In genomic region chr5:141516648-141517025, GRCh38 we compare ENCODE assay signal across 11 cellular contexts. TPM values are rescaled to one million over a fixed set of nuclear protein-coding genes. Genes with fewer than 3 reads are reported as not detected.
DNase-seq lines count a peak whose midpoint lies in the region; ATAC-seq and TF ChIP-seq lines count a peak whose summit lies in the region.
"Had no signal": no experiment of that assay in that cellular context is flagged by ENCODE, and none has a peak within 500 bp of the region (broad histone marks: within the 10 kb centered on the region; RNA-seq: fewer than 3 reads in every experiment).

No MANE protein-coding gene starts in this region.

- H3K4me3 ChIP-seq in IMR-90 (ENCODE audit: insufficient read depth, low read depth, low read length) (no peak overlapping the region), breast epithelium (no peak overlapping the region)
- H3K4me3 ChIP-seq in CD8-positive, alpha-beta T cell (ENCODE audit: low read depth, low read length), result no peak overlapping the region

- H3K27me3 Mint-ChIP-seq in CD8-positive, alpha-beta T cell (ENCODE audit: low read depth), result no peaks in the 10 kb centered on the region

- H3K36me3 Mint-ChIP-seq in CD8-positive, alpha-beta T cell, result peaks cover 77% of the 10 kb centered on the region

- H3K27me3 ChIP-seq in IMR-90 (ENCODE audit: control insufficient read depth, insufficient read depth, low read length) (no peaks in the 10 kb centered on the region), breast epithelium (no peaks in the 10 kb centered on the region)
- no peaks in the 10 kb centered on the region for H3K27me3 ChIP-seq in CD8-positive, alpha-beta T cell (ENCODE audit: insufficient read depth, low read length)

- no peak for TF ChIP-seq POLR2A in IMR-90 (IDR thresholded peaks at IDR 0.05; ENCODE audit: low read depth, low read length)
- TF ChIP-seq POLR2A in breast epithelium (IDR thresholded peaks at IDR 0.05), result no peak

- H4K8ac ChIP-seq in IMR-90 (ENCODE audit: low read depth in 2 of 2, low read length in 2 of 2), result peak overlapping the region in 1 of 2 experiments; percentile 20; a peak in 1 of 4 replicates

- H3K4ac ChIP-seq in IMR-90 (ENCODE audit: low read depth, low read length), result peak overlapping the region; percentile 60; the same call in 1 of the 2 replicates

- CTCF ChIA-PET in IMR-90 (lab: Yijun Ruan, JAX), result interaction anchor here (1.6 to 1.8 kb wide), 2 partner anchors 41 to 47 kb away, joined by 4 to 6 read pairs; partner anchors contain the start of gene PCDHGC3
- CTCF ChIA-PET in CD8-positive, alpha-beta T cell (lab: Charles Lee), result interaction anchor here (0.6 to 8.1 kb wide), 7 partner anchors 8 to 212 kb away, joined by 3 to 104 read pairs (median 4); partner anchors contain the start of gene PCDHGA10

- no peaks in the 10 kb centered on the region for H4K20me1 ChIP-seq in IMR-90 (ENCODE audit: insufficient read depth, low read length)

- H3K14ac ChIP-seq in IMR-90 (replicated peaks; ENCODE audit: low read depth, low read length), result 0 out of 2 replicates have a peak overlapping the region, but pooled peaks have one; percentile 30

- intact Hi-C loops in IMR-90 (cut with micrococcal nuclease) (no loop called here), breast epithelium (cut with DNase I; ENCODE audit: low total_unique reads) (no loop called here)
- intact Hi-C loops in CD8-positive, alpha-beta T cell (cut with DNase I, micrococcal nuclease), result no loop called here

- in situ Hi-C loops in IMR-90 (cut with MboI; ENCODE audit: low sequenced_read_pairs), result no loop called here

- H3K27ac ChIP-seq in IMR-90 (ENCODE audit: insufficient read depth, low read length) (peak overlapping the region; percentile 30; the same call in 1 of the 2 replicates), breast epithelium (peak overlapping the region; percentile 52 to 90)
- H3K27ac ChIP-seq in CD8-positive, alpha-beta T cell (ENCODE audit: low read depth, low read length), result no peak overlapping the region

- H2BK20ac ChIP-seq in IMR-90 (ENCODE audit: low read depth, low read length), result peak overlapping the region; percentile 13; the same call in 1 of the 2 replicates

- H3K23ac ChIP-seq in IMR-90 (ENCODE audit: low read depth, low read length), result peak overlapping the region; percentile 36; the same call in 1 of the 2 replicates

- H3K4me1 ChIP-seq in IMR-90 (ENCODE audit: control insufficient read depth, insufficient read depth, low read length) (peaks cover 60% of the 10 kb centered on the region), breast epithelium (peaks cover 7 to 15% of the 10 kb centered on the region in 2 donors)
- H3K4me1 ChIP-seq in CD8-positive, alpha-beta T cell (ENCODE audit: insufficient read depth, low read length), result peaks cover 21% of the 10 kb centered on the region

- no peak overlapping the region for H3K56ac ChIP-seq in IMR-90 (ENCODE audit: extremely low read depth, insufficient read depth, low read length)

- H3K79me1 ChIP-seq in IMR-90 (ENCODE audit: low read depth in 1 of 2, low read length in 2 of 2), result peaks cover 8 to 56% of the 10 kb centered on the region in 2 experiments

- no peak for TF ChIP-seq RAD21 in IMR-90 (IDR thresholded peaks at IDR 0.05; ENCODE audit: low read length)

- H4K5ac ChIP-seq in IMR-90 (ENCODE audit: low read depth, low read length), result no peak overlapping the region; the same call in 1 of the 2 replicates

- H2BK5ac ChIP-seq in IMR-90 (ENCODE audit: low read depth, low read length, poor library complexity, severe bottlenecking), result peak overlapping the region; percentile 10

- WGBS in IMR-90 (ENCODE audit: extremely low coverage in 2 of 2, insufficient read length in 1 of 2), 2 experiments, result no CpG with 5 or more reads among the region's 8 CpGs

- peak overlapping the region; percentile 77; the same call in 1 of the 2 replicates for H2AK5ac ChIP-seq in IMR-90 (ENCODE audit: low read depth, low read length)

- H2AK9ac ChIP-seq in IMR-90 (replicated peaks; ENCODE audit: low read depth, low read length, poor library complexity), result peak overlapping the region; percentile 46

- peaks cover 25% of the 10 kb centered on the region for H3K4me1 Mint-ChIP-seq in CD8-positive, alpha-beta T cell (ENCODE audit: low read depth)

- no peak overlapping the region for H3K4me2 ChIP-seq in IMR-90 (ENCODE audit: low read depth, low read length)

- peak overlapping the region; percentile 67; the same call in 1 of the 2 replicates for H2BK120ac ChIP-seq in IMR-90 (ENCODE audit: low read depth, low read length)

- DNase-seq in IMR-90 (no peak), breast epithelium (ENCODE audit: low spot score in 2 of 2) (no peak), mesenteric fat pad (ENCODE audit: low spot score) (peak; percentile 53), stromal cell of bone marrow (ENCODE audit: low read depth) (peak; percentile 39), RKO (ENCODE audit: low spot score) (no peak), NCI-H524 treated with DMSO at 0.1 percent for 48 hours (lab: John Stamatoyannopoulos, UW) (no peak)
- no peak for DNase-seq in CD8-positive, alpha-beta T cell
- DNase-seq: anterior cingulate cortex, DMS79, NCI-H187 had no signal

- POLR2A ChIA-PET in IMR-90 (lab: Charles Lee; ENCODE audit: unreplicated experiment), result no interaction called here
- POLR2A ChIA-PET in CD8-positive, alpha-beta T cell (lab: Charles Lee), result no interaction called here

- ATAC-seq in IMR-90 (ENCODE audit: low read depth), result no peak
- ATAC-seq in CD8-positive, alpha-beta T cell, result no peak

- no peaks in the 10 kb centered on the region for H3K9me3 Mint-ChIP-seq in CD8-positive, alpha-beta T cell
- H3K9me3 Mint-ChIP-seq: T-helper 2 cell treated with Interferon-gamma antibody and Interleukin-4, amounts not matched to agents 5 μg/mL and 100 μg/mL, for 36 hours had no signal

- 0 out of 2 replicates have a peak overlapping the region, but pooled peaks have one; percentile 5 for H4K91ac ChIP-seq in IMR-90 (ENCODE audit: insufficient read depth, low read depth, low read length)

- H3K18ac ChIP-seq in IMR-90 (ENCODE audit: low read depth, low read length), result peak overlapping the region; percentile 24; the same call in 1 of the 2 replicates

- TF ChIP-seq CTCF in IMR-90 (conservative IDR thresholded peaks at IDR 0.05; ENCODE audit: low read depth, low read length), result no peak
- no peak for TF ChIP-seq CTCF in breast epithelium (IDR thresholded peaks at IDR 0.05)
- no peak for TF ChIP-seq CTCF in CD8-positive, alpha-beta T cell (IDR thresholded peaks at IDR 0.05)

- no peak overlapping the region for H3K4me3 Mint-ChIP-seq in CD8-positive, alpha-beta T cell
- H3K4me3 Mint-ChIP-seq: T-helper 2 cell treated with Interferon-gamma antibody and Interleukin-4, amounts not matched to agents 5 μg/mL and 100 μg/mL, for 36 hours had no signal

- H3K9me1 ChIP-seq in IMR-90 (ENCODE audit: insufficient read depth, low read length), result peaks cover 42% of the 10 kb centered on the region

- BruUV-seq in IMR-90 (replicated peaks; lab: Mats Ljungman, UMichigan), result no TSS peak

- H3K9me3 ChIP-seq in IMR-90 (ENCODE audit: control insufficient read depth, insufficient read depth, low read length), result no peaks in the 10 kb centered on the region
- no peaks in the 10 kb centered on the region for H3K9me3 ChIP-seq in breast epithelium
- H3K9me3 ChIP-seq in CD8-positive, alpha-beta T cell (ENCODE audit: low read length), result no peaks in the 10 kb centered on the region

- H2BK15ac ChIP-seq in IMR-90 (ENCODE audit: low read depth, low read length), result no peak overlapping the region; the same call in 2 of the 3 replicates

- H3K9ac ChIP-seq in IMR-90 (ENCODE audit: low read depth, low read length), result no peak overlapping the region; the same call in 1 of the 2 replicates

- no peak overlapping the region for H3K27ac Mint-ChIP-seq in CD8-positive, alpha-beta T cell

- H2AFZ ChIP-seq in IMR-90 (replicated peaks; ENCODE audit: low read length, poor library complexity), result no peak overlapping the region

- H3K36me3 ChIP-seq in IMR-90 (ENCODE audit: control insufficient read depth, insufficient read depth, low read length) (peaks cover 12% of the 10 kb centered on the region), breast epithelium (no peaks in the 10 kb centered on the region)
- H3K36me3 ChIP-seq in CD8-positive, alpha-beta T cell (ENCODE audit: insufficient read depth, low read length), result peaks cover 46% of the 10 kb centered on the region

- dilution Hi-C loops in IMR-90 (cut with HindIII; ENCODE audit: low sequenced_read_pairs, unreplicated experiment), result no loop called here

TF ChIP-seq in IMR-90, 13 proteins besides CTCF, POLR2A, EP300 and RAD21:
- no peak for TF ChIP-seq MAFK (IDR thresholded peaks at IDR 0.05; ENCODE audit: low read depth, low read length)
- TF ChIP-seq CHD1 (IDR thresholded peaks at IDR 0.05; ENCODE audit: low read depth, low read length), result no peak
- no peak for TF ChIP-seq ELK1 (IDR thresholded peaks at IDR 0.05; ENCODE audit: borderline replicate concordance, low read depth, low read length)

RNA-seq across cellular contexts. Expression of gene PCDHGC5, which starts 27.8 kb away (rescaled TPM):
- total RNA-seq in IMR-90 (2012; rRNA removed) (2.5 and 2.9 TPM in 2 replicates), breast epithelium (1 to 10 TPM; 2.1 to 3.5 (median 3.3) TPM), mesenteric fat pad (1.1 TPM)
- 3.8 TPM in 2 replicates for polyA plus RNA-seq in IMR-90 (2012; rRNA removed)
- 2.5 and 3.2 TPM in 2 replicates for polyA plus RNA-seq in IMR-90 (2012; cell fraction: cytosol; rRNA removed)
- polyA plus RNA-seq in IMR-90 (2012; cell fraction: nucleus; rRNA removed; ENCODE audit: low replicate concordance), result 11.1 and 15.3 TPM in 2 replicates
- total RNA-seq in CD8-positive, alpha-beta T cell, result not detected

RNA-seq across cellular contexts. Expression of gene PCDHGC4, which starts 31.8 kb away (rescaled TPM):
- total RNA-seq in IMR-90 (2012; rRNA removed), result 1.1 and 1.6 TPM in 2 replicates
- 0.60 and 0.65 TPM in 2 replicates for polyA plus RNA-seq in IMR-90 (2012; rRNA removed)
- polyA plus RNA-seq in IMR-90 (2012; cell fraction: cytosol; rRNA removed), result 0.12 and 0.24 TPM in 2 replicates
- polyA plus RNA-seq in IMR-90 (2012; cell fraction: nucleus; rRNA removed; ENCODE audit: low replicate concordance), result 4.4 and 5.1 TPM in 2 replicates
- 1 to 10 TPM; 2.6 to 6.2 (median 6.0) TPM for total RNA-seq in breast epithelium
- 1.7 TPM for total RNA-seq in mesenteric fat pad
- total RNA-seq in CD8-positive, alpha-beta T cell, result not detected

RNA-seq across cellular contexts. Expression of gene PCDHGC3, which starts 40.9 kb away (rescaled TPM):
- total RNA-seq in IMR-90 (2012; rRNA removed), result 21.1 and 21.9 TPM in 2 replicates
- 58.9 and 72.1 TPM in 2 replicates for polyA plus RNA-seq in IMR-90 (2012; rRNA removed)
- polyA plus RNA-seq in IMR-90 (2012; cell fraction: cytosol; rRNA removed), result 70.3 and 79.6 TPM in 2 replicates
- 18.5 and 26.3 TPM in 2 replicates for polyA plus RNA-seq in IMR-90 (2012; cell fraction: nucleus; rRNA removed; ENCODE audit: low replicate concordance)
- total RNA-seq in breast epithelium, result 10 to 100 TPM; 29.6 to 41.6 (median 35.1) TPM
- total RNA-seq in mesenteric fat pad, result 46.8 TPM
- total RNA-seq in CD8-positive, alpha-beta T cell, result not detected

Comparison
In these comparisons a context has a peak if more than half of its experiments do, and no peak if none do; other contexts are left out.
1. DNase-seq: peak in mesenteric fat pad (single experiment) and stromal cell of bone marrow (single experiment); none in IMR-90 (single experiment), breast epithelium (0 of 2), CD8-positive, alpha-beta T cell (0 of 7), RKO (single experiment) and NCI-H524 treated with DMSO at 0.1 percent for 48 hours (single experiment).
2. RNA of gene PCDHGC3, which starts 40.9 kb away (total RNA-seq): 46.8 TPM in mesenteric fat pad (single experiment), 29.6 to 41.6 TPM in breast epithelium and 21.1 to 21.9 TPM in IMR-90; not detected in CD8-positive, alpha-beta T cell; every median in the first group is over 10 times any median in the second.